ENCODE assay signal across 17 cellular contexts in the genomic region with DNA sequence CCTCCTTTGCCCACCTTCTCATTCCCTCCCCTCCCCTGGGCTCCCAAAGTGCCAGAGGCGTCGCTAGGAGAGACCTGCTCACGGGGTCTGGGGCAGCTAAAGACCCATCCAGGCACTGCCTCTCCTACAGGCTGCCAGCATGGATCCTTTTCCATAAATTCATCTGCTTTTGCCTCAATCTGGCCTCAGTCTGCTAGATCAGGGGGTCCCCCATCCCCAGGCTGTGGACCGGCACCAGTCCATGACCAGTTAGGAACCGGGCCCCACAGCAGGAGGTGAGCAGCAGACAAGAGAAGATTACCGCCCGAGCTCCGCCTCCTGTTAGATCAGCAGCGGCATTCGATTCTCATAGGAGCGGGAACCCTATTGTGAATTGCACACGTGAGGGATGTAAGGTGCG. TPM values are rescaled to one million over a fixed set of nuclear protein-coding genes. Genes with fewer than 3 reads are reported as not detected.
"Had no signal": no experiment of that assay in that cellular context is flagged by ENCODE, and none has a peak within 500 bp of the region (broad histone marks: within the 10 kb centered on the region; RNA-seq: fewer than 3 reads in every experiment).

No MANE protein-coding gene starts in this region.

- H3K4me3 Mint-ChIP-seq: activated naive CD4-positive, alpha-beta T cell treated with anti-CD3 and anti-CD28 coated beads, Interleukin-2, amount 10 ng/mL, durations not matched to agents 7 days and 5 days; activated T-helper 1 cell treated with anti-CD3 and anti-CD28 coated beads, Interleukin-12 subunit alpha, Interleukin-12 subunit beta, Interleukin-2, Interleukin-4 antibody, amounts not matched to agents 30 ng/mL and 10 ng/mL and 1 ng/mL, durations not matched to agents 14 hours and 24 hours and 36 hours; stimulated activated naive CD8-positive, alpha-beta T cell treated with anti-CD3 and anti-CD28 coated beads, Interleukin-15, Interleukin-2, amounts not matched to agents 100 ng/mL and 50 ng/mL, for 24 hours had no signal

- H3K27me3 Mint-ChIP-seq: activated naive CD4-positive, alpha-beta T cell treated with anti-CD3 and anti-CD28 coated beads, Interleukin-2, amount 10 ng/mL, durations not matched to agents 7 days and 5 days; stimulated activated naive CD8-positive, alpha-beta T cell treated with anti-CD3 and anti-CD28 coated beads, Interleukin-15, Interleukin-2, amounts not matched to agents 100 ng/mL and 50 ng/mL, for 24 hours had no signal

- H3K36me3 ChIP-seq: ovary had no signal

- H3K4me3 ChIP-seq: adrenal gland, dorsolateral prefrontal cortex, left lung, ovary, suprapubic skin, upper lobe of left lung had no signal

- H3K27me3 ChIP-seq: adrenal gland, dorsolateral prefrontal cortex, left lung, ovary, suprapubic skin, upper lobe of left lung had no signal

- ATAC-seq: left lung had no signal

- H3K4me1 ChIP-seq: left lung had no signal

- H3K27ac ChIP-seq: adrenal gland, left lung, ovary, suprapubic skin, upper lobe of left lung had no signal

- DNase-seq: activated CD4-positive, alpha-beta T cell treated with anti-CD3 and anti-CD28 coated beads, Interleukin-2, amount 50 U/mL, for 1 hour; activated CD4-positive, CD25-positive, alpha-beta regulatory T cell; activated CD8-positive, alpha-beta memory T cell treated with anti-CD3 and anti-CD28 coated beads for 24 hours; activated naive CD4-positive, alpha-beta T cell treated with anti-CD3 and anti-CD28 coated beads, Interleukin-2, amount 10 ng/mL, durations not matched to agents 7 days and 5 days; adrenal gland; islet precursor cell; stimulated activated CD4-positive, alpha-beta T cell treated with anti-CD3 and anti-CD28 coated beads, Interleukin-4, amount 100 ng/mL, for 1 hour; SW 1271; upper lobe of left lung had no signal

- H3K4me1 Mint-ChIP-seq: activated naive CD4-positive, alpha-beta T cell treated with anti-CD3 and anti-CD28 coated beads, Interleukin-2, amount 10 ng/mL, durations not matched to agents 7 days and 5 days had no signal

- H3K9me3 ChIP-seq: adrenal gland, left lung, ovary, suprapubic skin, upper lobe of left lung had no signal

- H3K27ac Mint-ChIP-seq: activated T-helper 1 cell treated with anti-CD3 and anti-CD28 coated beads, Interleukin-12 subunit alpha, Interleukin-12 subunit beta, Interleukin-2, Interleukin-4 antibody, amounts not matched to agents 30 ng/mL and 10 ng/mL and 1 ng/mL, durations not matched to agents 14 hours and 24 hours and 36 hours; stimulated activated naive CD8-positive, alpha-beta T cell treated with anti-CD3 and anti-CD28 coated beads, Interleukin-15, Interleukin-2, amounts not matched to agents 100 ng/mL and 50 ng/mL, for 24 hours had no signal

- H3K9me3 Mint-ChIP-seq: activated naive CD4-positive, alpha-beta T cell treated with anti-CD3 and anti-CD28 coated beads, Interleukin-2, amount 10 ng/mL, durations not matched to agents 7 days and 5 days; activated T-helper 1 cell treated with anti-CD3 and anti-CD28 coated beads, Interleukin-12 subunit alpha, Interleukin-12 subunit beta, Interleukin-2, Interleukin-4 antibody, amounts not matched to agents 30 ng/mL and 10 ng/mL and 1 ng/mL, durations not matched to agents 14 hours and 24 hours and 36 hours; stimulated activated naive CD8-positive, alpha-beta T cell treated with anti-CD3 and anti-CD28 coated beads, Interleukin-15, Interleukin-2, amounts not matched to agents 100 ng/mL and 50 ng/mL, for 24 hours had no signal

RNA-seq across cellular contexts. Expression of a gene that starts 41.0 kb away (rescaled TPM):
- total RNA-seq: activated T-helper 1 cell treated with anti-CD3 and anti-CD28 coated beads, Interleukin-12 subunit alpha, Interleukin-12 subunit beta, Interleukin-2, Interleukin-4 antibody, amounts not matched to agents 30 ng/mL and 10 ng/mL and 1 ng/mL, durations not matched to agents 14 hours and 24 hours and 36 hours; adrenal gland; dorsolateral prefrontal cortex; left lung; suprapubic skin; T-helper 2 cell treated with Interferon-gamma antibody and Interleukin-4, amounts not matched to agents 100 ng/mL and 5 ng/mL, for 36 hours had no signal
- polyA plus RNA-seq: adrenal gland, esophagus, ovary had no signal
